15 cellular contexts compared by ENCODE assay signal in the genomic region with DNA sequence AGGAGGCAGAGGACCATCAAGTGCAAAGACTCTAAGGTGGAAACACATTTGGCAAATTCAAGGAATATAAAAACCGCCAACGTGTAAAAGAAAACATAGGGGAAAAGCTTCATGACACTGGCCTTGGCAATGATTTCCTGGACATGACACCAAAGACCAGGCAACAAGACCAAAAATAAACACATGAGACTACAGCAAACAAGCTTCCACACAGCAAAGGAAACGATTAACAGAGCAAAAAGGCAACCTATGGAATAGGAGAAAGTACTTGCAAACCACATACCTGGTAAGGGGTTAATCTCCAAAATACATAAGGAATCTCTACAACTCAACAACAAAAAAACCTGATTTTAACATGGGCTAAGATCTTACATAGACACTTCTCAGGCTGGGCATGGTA. TPM values are rescaled to one million over a fixed set of nuclear protein-coding genes. Genes with fewer than 3 reads are reported as not detected.
DNase-seq lines count a peak whose midpoint lies in the region; ATAC-seq and TF ChIP-seq lines count a peak whose summit lies in the region.
"Had no signal": no experiment of that assay in that cellular context is flagged by ENCODE, and none has a peak within 500 bp of the region (broad histone marks: within the 10 kb centered on the region; RNA-seq: fewer than 3 reads in every experiment).

No MANE protein-coding gene starts in this region.

- H3K9ac ChIP-seq in mammary epithelial cell (ENCODE audit: insufficient read depth, low read length): no peak overlapping the region
- H3K9ac ChIP-seq: KMS-11 had no signal

- peak overlapping the region; percentile 45 to 80 for H3K27ac Mint-ChIP-seq in activated naive CD4-positive, alpha-beta T cell treated with anti-CD3 and anti-CD28 coated beads, Interleukin-2, amount 50 U/mL, for 72 hours
- no peak overlapping the region for H3K27ac Mint-ChIP-seq in activated naive CD4-positive, alpha-beta T cell treated with anti-CD3 and anti-CD28 coated beads, Interleukin-2, amount 10 ng/mL, durations not matched to agents 7 days and 5 days
- peak overlapping the region; percentile 6 for H3K27ac Mint-ChIP-seq in activated T-helper 1 cell treated with anti-CD3 and anti-CD28 coated beads, Interleukin-12 subunit alpha, Interleukin-12 subunit beta, Interleukin-2, Interleukin-4 antibody, amounts not matched to agents 30 ng/mL and 10 ng/mL and 1 ng/mL, durations not matched to agents 14 hours and 24 hours and 36 hours

- no peak for DNase-seq in activated naive CD4-positive, alpha-beta T cell treated with anti-CD3 and anti-CD28 coated beads, Interleukin-2, amount 50 U/mL, for 72 hours (ENCODE audit: low spot score in 2 of 2)
- no peak for DNase-seq in activated naive CD4-positive, alpha-beta T cell treated with anti-CD3 and anti-CD28 coated beads, Interleukin-2, amount 10 ng/mL, durations not matched to agents 7 days and 5 days
- DNase-seq in activated T-helper 1 cell treated with anti-CD3 and anti-CD28 coated beads, Interleukin-12 subunit alpha, Interleukin-12 subunit beta, Interleukin-2, Interleukin-4 antibody, amounts not matched to agents 30 ng/mL and 10 ng/mL and 1 ng/mL, durations not matched to agents 14 hours and 24 hours and 36 hours (ENCODE audit: low spot score): no peak
- DNase-seq in right lobe of liver (no peak), vagina (ENCODE audit: extremely low spot score in 2 of 2) (no peak), breast epithelium (ENCODE audit: low spot score in 2 of 2) (no peak), mammary epithelial cell (no peak)
- DNase-seq: effector memory CD4-positive, alpha-beta T cell; GDM1; NCI-H1092 treated with DMSO at 0.1 percent for 48 hours; NCI-H2171; RPMI8226; uterus had no signal

- intact Hi-C loops in activated T-helper 1 cell treated with anti-CD3 and anti-CD28 coated beads, Interleukin-12 subunit alpha, Interleukin-12 subunit beta, Interleukin-2, Interleukin-4 antibody, amounts not matched to agents 30 ng/mL and 10 ng/mL and 1 ng/mL, durations not matched to agents 14 hours and 24 hours and 36 hours (cut with micrococcal nuclease): loop anchor here (5.0 kb wide), 1 partner anchor 291 kb away; the partner anchor contains the start of gene SLK
- intact Hi-C loops in right lobe of liver (cut with DNase I) (no loop called here), vagina (cut with DNase I) (no loop called here), breast epithelium (cut with DNase I; ENCODE audit: low total_unique reads) (no loop called here), mammary epithelial cell (cut with micrococcal nuclease) (loop anchor here (5.0 kb wide), 1 partner anchor 136 kb away; the partner anchor contains the start of gene SFR1)

- no peak overlapping the region for H3K4me2 ChIP-seq in mammary epithelial cell (ENCODE audit: insufficient read depth, low read depth, low read length)
- H3K4me2 ChIP-seq: KMS-11 had no signal

- CTCF ChIA-PET in activated naive CD4-positive, alpha-beta T cell treated with anti-CD3 and anti-CD28 coated beads, Interleukin-2, amount 10 ng/mL, durations not matched to agents 7 days and 5 days (lab: Charles Lee): no interaction called here
- CTCF ChIA-PET in mammary epithelial cell (lab: Charles Lee; ENCODE audit: low non-redundant PET): no interaction called here

- H3K36me3 ChIP-seq in right lobe of liver (peaks cover 5 to 60% (median 22%) of the 10 kb centered on the region in 4 donors), vagina (peaks cover 0 to 56% of the 10 kb centered on the region in 2 donors), breast epithelium (no peaks in the 10 kb centered on the region), mammary epithelial cell (ENCODE audit: insufficient read depth, low read length) (peaks cover 40% of the 10 kb centered on the region)
- H3K36me3 ChIP-seq: uterus had no signal

- no peaks in the 10 kb centered on the region for H3K27me3 Mint-ChIP-seq in activated naive CD4-positive, alpha-beta T cell treated with anti-CD3 and anti-CD28 coated beads, Interleukin-2, amount 10 ng/mL, durations not matched to agents 7 days and 5 days
- no peaks in the 10 kb centered on the region for H3K27me3 Mint-ChIP-seq in activated T-helper 1 cell treated with anti-CD3 and anti-CD28 coated beads, Interleukin-12 subunit alpha, Interleukin-12 subunit beta, Interleukin-2, Interleukin-4 antibody, amounts not matched to agents 30 ng/mL and 10 ng/mL and 1 ng/mL, durations not matched to agents 14 hours and 24 hours and 36 hours (ENCODE audit: insufficient read depth)

- TF ChIP-seq CTCF in right lobe of liver (IDR thresholded peaks at IDR 0.05): no peak
- TF ChIP-seq CTCF in vagina (IDR thresholded peaks at IDR 0.05): no peak
- no peak for TF ChIP-seq CTCF in breast epithelium (IDR thresholded peaks at IDR 0.05)
- no peak for TF ChIP-seq CTCF in mammary epithelial cell (conservative IDR thresholded peaks at IDR 0.05 in 1 of 2, IDR thresholded peaks at IDR 0.05 in 1 of 2; ENCODE audit: extremely low read depth in 1 of 2, insufficient read depth in 1 of 2, low read depth in 1 of 2, low read length in 2 of 2)

- ATAC-seq in activated naive CD4-positive, alpha-beta T cell treated with anti-CD3 and anti-CD28 coated beads, Interleukin-2, amount 50 U/mL, for 72 hours: no peak
- ATAC-seq in right lobe of liver: peak; percentile 3 to 36 (median 8)
- ATAC-seq in GM18502 (IDR thresholded peaks at IDR 0.05; ENCODE audit: poor library complexity, unreplicated experiment): no peak

- in situ Hi-C loops in mammary epithelial cell (cut with MboI; ENCODE audit: low sequenced_read_pairs in 2 of 2): no loop called here

- 8% methylated on average over 3 of the region's 3 CpGs for WGBS in right lobe of liver (ENCODE audit: insufficient coverage, low coverage, low lambda C conversion rate, missing lambda C conversion rate)
- WGBS in mammary epithelial cell (ENCODE audit: low coverage, missing lambda C conversion rate): 89% methylated on average over 3 of the region's 3 CpGs

- H3K36me3 Mint-ChIP-seq in activated naive CD4-positive, alpha-beta T cell treated with anti-CD3 and anti-CD28 coated beads, Interleukin-2, amount 50 U/mL, for 72 hours: peaks cover 56 to 77% of the 10 kb centered on the region in 2 donors
- peaks cover 54% of the 10 kb centered on the region for H3K36me3 Mint-ChIP-seq in activated naive CD4-positive, alpha-beta T cell treated with anti-CD3 and anti-CD28 coated beads, Interleukin-2, amount 10 ng/mL, durations not matched to agents 7 days and 5 days
- H3K36me3 Mint-ChIP-seq in activated T-helper 1 cell treated with anti-CD3 and anti-CD28 coated beads, Interleukin-12 subunit alpha, Interleukin-12 subunit beta, Interleukin-2, Interleukin-4 antibody, amounts not matched to agents 30 ng/mL and 10 ng/mL and 1 ng/mL, durations not matched to agents 14 hours and 24 hours and 36 hours (ENCODE audit: low read depth): peaks cover 50% of the 10 kb centered on the region

- H3K9me3 Mint-ChIP-seq in activated naive CD4-positive, alpha-beta T cell treated with anti-CD3 and anti-CD28 coated beads, Interleukin-2, amount 50 U/mL, for 72 hours: peaks cover 4 to 5% of the 10 kb centered on the region in 2 donors
- no peaks in the 10 kb centered on the region for H3K9me3 Mint-ChIP-seq in activated naive CD4-positive, alpha-beta T cell treated with anti-CD3 and anti-CD28 coated beads, Interleukin-2, amount 10 ng/mL, durations not matched to agents 7 days and 5 days
- no peaks in the 10 kb centered on the region for H3K9me3 Mint-ChIP-seq in activated T-helper 1 cell treated with anti-CD3 and anti-CD28 coated beads, Interleukin-12 subunit alpha, Interleukin-12 subunit beta, Interleukin-2, Interleukin-4 antibody, amounts not matched to agents 30 ng/mL and 10 ng/mL and 1 ng/mL, durations not matched to agents 14 hours and 24 hours and 36 hours

- no peak overlapping the region for H2AFZ ChIP-seq in mammary epithelial cell (ENCODE audit: low read depth, low read length)

- peaks cover 74% of the 10 kb centered on the region for H3K4me1 Mint-ChIP-seq in activated naive CD4-positive, alpha-beta T cell treated with anti-CD3 and anti-CD28 coated beads, Interleukin-2, amount 10 ng/mL, durations not matched to agents 7 days and 5 days
- peaks cover 74% of the 10 kb centered on the region for H3K4me1 Mint-ChIP-seq in activated T-helper 1 cell treated with anti-CD3 and anti-CD28 coated beads, Interleukin-12 subunit alpha, Interleukin-12 subunit beta, Interleukin-2, Interleukin-4 antibody, amounts not matched to agents 30 ng/mL and 10 ng/mL and 1 ng/mL, durations not matched to agents 14 hours and 24 hours and 36 hours (ENCODE audit: low read depth)

- H3K9me3 ChIP-seq in right lobe of liver: no peaks in the 10 kb centered on the region
- H3K9me3 ChIP-seq in vagina: no peaks in the 10 kb centered on the region
- H3K9me3 ChIP-seq in breast epithelium: no peaks in the 10 kb centered on the region
- no peaks in the 10 kb centered on the region for H3K9me3 ChIP-seq in mammary epithelial cell (replicated peaks; ENCODE audit: insufficient read depth, low read length)
- H3K9me3 ChIP-seq: uterus had no signal

- TF ChIP-seq POLR2A in right lobe of liver (IDR thresholded peaks at IDR 0.05) (no peak), vagina (IDR thresholded peaks at IDR 0.05) (no peak), breast epithelium (IDR thresholded peaks at IDR 0.05) (no peak)

- H3K27me3 ChIP-seq in right lobe of liver: no peaks in the 10 kb centered on the region
- no peaks in the 10 kb centered on the region for H3K27me3 ChIP-seq in vagina
- H3K27me3 ChIP-seq in breast epithelium: no peaks in the 10 kb centered on the region
- no peaks in the 10 kb centered on the region for H3K27me3 ChIP-seq in mammary epithelial cell (ENCODE audit: insufficient read depth, low read length)
- H3K27me3 ChIP-seq: uterus had no signal

- no TSS peak for BruUV-seq in mammary epithelial cell (replicated peaks; lab: Mats Ljungman, UMichigan)

- H4K20me1 ChIP-seq in mammary epithelial cell (ENCODE audit: insufficient read depth, low read length): no peaks in the 10 kb centered on the region

- H3K4me1 ChIP-seq in right lobe of liver (peaks cover 0 to 69% (median 33%) of the 10 kb centered on the region in 4 donors), vagina (peaks cover 79% of the 10 kb centered on the region), breast epithelium (no peaks in the 10 kb centered on the region), mammary epithelial cell (ENCODE audit: insufficient read depth, low read length) (peaks cover 54% of the 10 kb centered on the region)

- H3K4me3 Mint-ChIP-seq in activated naive CD4-positive, alpha-beta T cell treated with anti-CD3 and anti-CD28 coated beads, Interleukin-2, amount 10 ng/mL, durations not matched to agents 7 days and 5 days: no peak overlapping the region
- no peak overlapping the region for H3K4me3 Mint-ChIP-seq in activated T-helper 1 cell treated with anti-CD3 and anti-CD28 coated beads, Interleukin-12 subunit alpha, Interleukin-12 subunit beta, Interleukin-2, Interleukin-4 antibody, amounts not matched to agents 30 ng/mL and 10 ng/mL and 1 ng/mL, durations not matched to agents 14 hours and 24 hours and 36 hours

- dilution Hi-C loops in mammary epithelial cell (cut with HindIII; ENCODE audit: low sequenced_read_pairs): no loop called here

- peak overlapping the region in 1 of 3 donors; percentile 96 for H3K4me3 ChIP-seq in right lobe of liver
- H3K4me3 ChIP-seq in vagina: no peak overlapping the region
- H3K4me3 ChIP-seq in breast epithelium: no peak overlapping the region
- H3K4me3 ChIP-seq in mammary epithelial cell (replicated peaks in 1 of 3; ENCODE audit: insufficient read depth in 1 of 3, low read depth in 2 of 3, low read length in 3 of 3): no peak overlapping the region
- H3K4me3 ChIP-seq: uterus had no signal

- peak overlapping the region; percentile 99 for H3K27ac ChIP-seq in right lobe of liver
- H3K27ac ChIP-seq in vagina: peak overlapping the region; percentile 3
- no peak overlapping the region for H3K27ac ChIP-seq in breast epithelium
- H3K27ac ChIP-seq in mammary epithelial cell (ENCODE audit: insufficient read depth, low read depth, low read length): no peak overlapping the region
- H3K27ac ChIP-seq: KMS-11, uterus had no signal

- peaks cover 85% of the 10 kb centered on the region for H3K79me2 ChIP-seq in mammary epithelial cell (ENCODE audit: insufficient read depth, low read length)

RNA-seq across cellular contexts. Expression of gene GSTO1, which starts 3.5 kb away (rescaled TPM):
- 100 to 1,000 TPM; 232 to 431 TPM for total RNA-seq in activated naive CD4-positive, alpha-beta T cell treated with anti-CD3 and anti-CD28 coated beads, Interleukin-2, amount 50 U/mL, for 72 hours
- total RNA-seq in activated T-helper 1 cell treated with anti-CD3 and anti-CD28 coated beads, Interleukin-12 subunit alpha, Interleukin-12 subunit beta, Interleukin-2, Interleukin-4 antibody, amounts not matched to agents 30 ng/mL and 10 ng/mL and 1 ng/mL, durations not matched to agents 14 hours and 24 hours and 36 hours: 125 TPM in 2 replicates
- total RNA-seq in right lobe of liver (100 to 1,000 TPM; 205 to 273 (median 240) TPM), vagina (69.5 TPM), breast epithelium (100 to 1,000 TPM in 1 of 3 donors, 10 to 100 TPM in 2; 81.6 to 123 (median 82.4) TPM), mammary epithelial cell (100 to 1,000 TPM; 203 to 205 TPM)
- 209 TPM for polyA plus RNA-seq in mammary epithelial cell
- 82.4 TPM for polyA minus RNA-seq in mammary epithelial cell

RNA-seq across cellular contexts. Expression of gene GSTO2, which starts 10.8 kb away (rescaled TPM):
- total RNA-seq in activated naive CD4-positive, alpha-beta T cell treated with anti-CD3 and anti-CD28 coated beads, Interleukin-2, amount 50 U/mL, for 72 hours: 1 to 10 TPM; 1.4 to 1.6 TPM
- 1.1 and 1.2 TPM in 2 replicates for total RNA-seq in activated T-helper 1 cell treated with anti-CD3 and anti-CD28 coated beads, Interleukin-12 subunit alpha, Interleukin-12 subunit beta, Interleukin-2, Interleukin-4 antibody, amounts not matched to agents 30 ng/mL and 10 ng/mL and 1 ng/mL, durations not matched to agents 14 hours and 24 hours and 36 hours
- 1 to 10 TPM; 1.4 to 5.3 (median 2.8) TPM for total RNA-seq in right lobe of liver
- 13.8 TPM for total RNA-seq in vagina
- 10 to 100 TPM in 2 of 3 donors, under 1 TPM in 1; 0.48 to 22.5 (median 14.1) TPM for total RNA-seq in breast epithelium
- total RNA-seq in mammary epithelial cell: 10 to 100 TPM; 16.2 to 26.8 TPM
- polyA plus RNA-seq in mammary epithelial cell: 43.3 TPM
- 56.6 TPM for polyA minus RNA-seq in mammary epithelial cell

RNA-seq across cellular contexts. Expression of gene CFAP43, which starts 26.0 kb away (rescaled TPM):
- total RNA-seq in activated naive CD4-positive, alpha-beta T cell treated with anti-CD3 and anti-CD28 coated beads, Interleukin-2, amount 50 U/mL, for 72 hours: under 1 TPM in 1 of 2 donors, not detected in 1; 0.19 TPM
- total RNA-seq in activated T-helper 1 cell treated with anti-CD3 and anti-CD28 coated beads, Interleukin-12 subunit alpha, Interleukin-12 subunit beta, Interleukin-2, Interleukin-4 antibody, amounts not matched to agents 30 ng/mL and 10 ng/mL and 1 ng/mL, durations not matched to agents 14 hours and 24 hours and 36 hours: not detected in 2 replicates
- total RNA-seq in right lobe of liver (under 1 TPM in 5 of 6 experiments, not detected in 1; 0.11 to 0.34 (median 0.20) TPM), vagina (0.25 TPM), breast epithelium (1 to 10 TPM in 2 of 3 donors, under 1 TPM in 1; 0.32 to 8.5 (median 3.9) TPM), mammary epithelial cell (under 1 TPM in 1 of 2 donors, not detected in 1; 0.33 TPM)
- polyA plus RNA-seq in mammary epithelial cell: 0.17 TPM
- polyA minus RNA-seq in mammary epithelial cell: not detected

Comparison
In these comparisons a context has a peak if more than half of its experiments do, and no peak if none do; other contexts are left out.
1. intact Hi-C loops: an anchor here in activated T-helper 1 cell treated with anti-CD3 and anti-CD28 coated beads, Interleukin-12 subunit alpha, Interleukin-12 subunit beta, Interleukin-2, Interleukin-4 antibody, amounts not matched to agents 30 ng/mL and 10 ng/mL and 1 ng/mL, durations not matched to agents 14 hours and 24 hours and 36 hours (5.0 kb wide) and mammary epithelial cell (5.0 kb wide); none called in right lobe of liver, vagina and breast epithelium.
2. ATAC-seq: peak in right lobe of liver (4 of 4); none in activated naive CD4-positive, alpha-beta T cell treated with anti-CD3 and anti-CD28 coated beads, Interleukin-2, amount 50 U/mL, for 72 hours (0 of 2) and GM18502 (single experiment).
3. H3K27ac ChIP-seq: peak in right lobe of liver (3 of 3) and vagina (single experiment); none in breast epithelium (0 of 2) and mammary epithelial cell (single experiment).